26 cellular contexts compared by ENCODE assay signal in genomic region chr21:46141767-46142580, GRCh38. TPM values are rescaled to one million over a fixed set of nuclear protein-coding genes. Genes with fewer than 3 reads are reported as not detected.
DNase-seq lines count a peak whose midpoint lies in the region; ATAC-seq and TF ChIP-seq lines count a peak whose summit lies in the region.
"Had no signal": no experiment of that assay in that cellular context is flagged by ENCODE, and none has a peak within 500 bp of the region (broad histone marks: within the 10 kb centered on the region; RNA-seq: fewer than 3 reads in every experiment).

No MANE protein-coding gene starts in this region.

- no peak overlapping the region for H3K4me2 ChIP-seq in mesendoderm (ENCODE audit: low read length)
- H3K4me2 ChIP-seq: A549 had no signal

- H3K4me1 ChIP-seq in right atrium auricular region (peaks cover 0 to 6% of the 10 kb centered on the region in 2 donors), mesendoderm (ENCODE audit: control insufficient read depth, low read depth, low read length) (no peaks in the 10 kb centered on the region), tibial nerve (peaks cover 0 to 10% (median 0%) of the 10 kb centered on the region in 4 donors)
- H3K4me1 ChIP-seq: A549 had no signal

- ATAC-seq in Right ventricle myocardium superior (ENCODE audit: poor library complexity) (no peak), left cardiac atrium (no peak)
- ATAC-seq in stimulated activated effector memory CD8-positive, alpha-beta T cell treated with anti-CD3 and anti-CD28 coated beads, Interleukin-12 subunit alpha, Interleukin-12 subunit beta, amount 100 ng/mL, for 72 hours, result no peak
- ATAC-seq: A549; activated naive CD8-positive, alpha-beta T cell treated with anti-CD3 and anti-CD28 coated beads, Interleukin-2, amount 50 U/mL, for 24 hours; SK-N-SH treated with all-trans-retinoic acid at 6 μM for 48 hours had no signal

- H3K4me3 Mint-ChIP-seq in type B pancreatic cell, result peak overlapping the region; percentile 82
- no peak overlapping the region for H3K4me3 Mint-ChIP-seq in stimulated activated effector memory CD8-positive, alpha-beta T cell treated with anti-CD3 and anti-CD28 coated beads, Interleukin-12 subunit alpha, Interleukin-12 subunit beta, amount 100 ng/mL, for 72 hours
- H3K4me3 Mint-ChIP-seq: activated naive CD8-positive, alpha-beta T cell treated with anti-CD3 and anti-CD28 coated beads, Interleukin-2, amount 50 U/mL, for 24 hours; neural crest cell; T-helper 2 cell treated with Interferon-gamma antibody and Interleukin-4, amounts not matched to agents 5 μg/mL and 100 μg/mL, for 36 hours had no signal

- H2BK120ac ChIP-seq in mesendoderm (ENCODE audit: low read depth, low read length), result no peak overlapping the region

- no peak overlapping the region for H4K5ac ChIP-seq in mesendoderm (ENCODE audit: low read length)

- peaks cover 31% of the 10 kb centered on the region for H3K27me3 Mint-ChIP-seq in type B pancreatic cell

- H3K27me3 ChIP-seq in right atrium auricular region, result no peaks in the 10 kb centered on the region
- no peaks in the 10 kb centered on the region for H3K27me3 ChIP-seq in mesendoderm (ENCODE audit: insufficient read depth, low read length, poor library complexity)
- peaks cover 0 to 13% of the 10 kb centered on the region in 2 donors for H3K27me3 ChIP-seq in tibial nerve

- H2BK15ac ChIP-seq in mesendoderm (replicated peaks; ENCODE audit: low read depth), result no peak overlapping the region

- H3K9me3 ChIP-seq in right atrium auricular region, result no peaks in the 10 kb centered on the region
- H3K9me3 ChIP-seq in tibial nerve, result no peaks in the 10 kb centered on the region
- H3K9me3 ChIP-seq: A549, esophagus squamous epithelium had no signal

- H3K27ac ChIP-seq in right atrium auricular region (no peak overlapping the region), mesendoderm (ENCODE audit: low read depth, low read length) (no peak overlapping the region), tibial nerve (no peak overlapping the region)
- H3K27ac ChIP-seq: A549, coronary artery, esophagus squamous epithelium had no signal

- H3K36me3 ChIP-seq in right atrium auricular region, result no peaks in the 10 kb centered on the region
- H3K36me3 ChIP-seq in mesendoderm (ENCODE audit: control insufficient read depth, insufficient read depth, low read length), result no peaks in the 10 kb centered on the region
- H3K36me3 ChIP-seq in tibial nerve, result no peaks in the 10 kb centered on the region
- H3K36me3 ChIP-seq: esophagus squamous epithelium, HAP-1 had no signal

- H3K4me1 Mint-ChIP-seq in type B pancreatic cell (ENCODE audit: unreplicated experiment), result peaks cover 23% of the 10 kb centered on the region
- H3K4me1 Mint-ChIP-seq in stimulated activated effector memory CD8-positive, alpha-beta T cell treated with anti-CD3 and anti-CD28 coated beads, Interleukin-12 subunit alpha, Interleukin-12 subunit beta, amount 100 ng/mL, for 72 hours, result peaks cover 15% of the 10 kb centered on the region

- no peak overlapping the region for H3K23ac ChIP-seq in mesendoderm (ENCODE audit: low read length)

- H2BK5ac ChIP-seq in mesendoderm (ENCODE audit: low read length), result no peak overlapping the region

- peaks cover 6% of the 10 kb centered on the region for H3K36me3 Mint-ChIP-seq in type B pancreatic cell
- H3K36me3 Mint-ChIP-seq in stimulated activated effector memory CD8-positive, alpha-beta T cell treated with anti-CD3 and anti-CD28 coated beads, Interleukin-12 subunit alpha, Interleukin-12 subunit beta, amount 100 ng/mL, for 72 hours, result no peaks in the 10 kb centered on the region

- TF ChIP-seq EP300 in tibial nerve (IDR thresholded peaks at IDR 0.05), result no peak

- peak overlapping the region; percentile 29 for H3K9ac ChIP-seq in mesendoderm (ENCODE audit: low read length)

- H3K27ac Mint-ChIP-seq in type B pancreatic cell, result peak overlapping the region; percentile 62
- H3K27ac Mint-ChIP-seq in stimulated activated effector memory CD8-positive, alpha-beta T cell treated with anti-CD3 and anti-CD28 coated beads, Interleukin-12 subunit alpha, Interleukin-12 subunit beta, amount 100 ng/mL, for 72 hours, result no peak overlapping the region
- H3K27ac Mint-ChIP-seq: activated naive CD8-positive, alpha-beta T cell treated with anti-CD3 and anti-CD28 coated beads, Interleukin-2, amount 50 U/mL, for 24 hours; progenitor cell of endocrine pancreas; T-helper 2 cell treated with Interferon-gamma antibody and Interleukin-4, amounts not matched to agents 5 μg/mL and 100 μg/mL, for 36 hours had no signal

- no CpG with 5 or more reads among the region's 45 CpGs for WGBS in mesendoderm (ENCODE audit: extremely low coverage, insufficient coverage, low lambda C conversion rate)
- 70 to 82% methylated on average over 45 of the region's 45 CpGs for WGBS in tibial nerve, 2 donors

- DNase-seq in Right ventricle myocardium superior (peak; percentile 33), right atrium auricular region (ENCODE audit: low spot score) (no peak), left cardiac atrium (peak; percentile 24), mesendoderm (peak; percentile 27), type B pancreatic cell (ENCODE audit: extremely low spot score, unreplicated experiment) (no peak), tibial nerve (ENCODE audit: low spot score in 2 of 2) (no peak)
- no peak for DNase-seq in stimulated activated effector memory CD8-positive, alpha-beta T cell treated with anti-CD3 and anti-CD28 coated beads, Interleukin-12 subunit alpha, Interleukin-12 subunit beta, amount 100 ng/mL, for 72 hours (ENCODE audit: low spot score in 2 of 2)
- no peak for DNase-seq in stimulated activated CD4-positive, alpha-beta T cell treated with anti-CD3 and anti-CD28 coated beads, Interleukin-4, amount 100 ng/mL, for 1 hour
- DNase-seq: activated CD8-positive, alpha-beta memory T cell treated with anti-CD3 and anti-CD28 coated beads, Interleukin-2, amount 50 U/mL, for 48 hours; activated effector memory CD4-positive, alpha-beta T cell treated with Interleukin-2 at 50 U/mL for 16 hours; C1 segment of cervical spinal cord; esophagus squamous epithelium; NCI-H146; NCI-H2171; NCI-H526; RPMI8226; stimulated activated CD4-positive, alpha-beta T cell treated with anti-CD3 and anti-CD28 coated beads, Interleukin-4, amount 100 ng/mL, for 4 hours had no signal

- intact Hi-C loops in Right ventricle myocardium superior (cut with DNase I) (loop anchor here (10.0 kb wide), 1 partner anchor 113 kb away; no protein-coding TSS in a partner anchor), left cardiac atrium (cut with DNase I) (loop anchor here in 1 of 2 donors (5.0 to 10.0 kb wide), 2 partner anchors 80 to 113 kb away; no protein-coding TSS in a partner anchor)

- H3K9me3 Mint-ChIP-seq in type B pancreatic cell, result no peaks in the 10 kb centered on the region
- H3K9me3 Mint-ChIP-seq in stimulated activated effector memory CD8-positive, alpha-beta T cell treated with anti-CD3 and anti-CD28 coated beads, Interleukin-12 subunit alpha, Interleukin-12 subunit beta, amount 100 ng/mL, for 72 hours, result no peaks in the 10 kb centered on the region
- H3K9me3 Mint-ChIP-seq: activated naive CD8-positive, alpha-beta T cell treated with anti-CD3 and anti-CD28 coated beads, Interleukin-2, amount 50 U/mL, for 24 hours; neural crest cell; T-helper 2 cell treated with Interferon-gamma antibody and Interleukin-4, amounts not matched to agents 5 μg/mL and 100 μg/mL, for 36 hours had no signal

- H3K4me3 ChIP-seq in right atrium auricular region, result no peak overlapping the region
- H3K4me3 ChIP-seq in mesendoderm (ENCODE audit: low read length), result peak overlapping the region; percentile 15
- peak overlapping the region in 1 of 4 donors; percentile 10 for H3K4me3 ChIP-seq in tibial nerve
- H3K4me3 ChIP-seq: A549, coronary artery, esophagus squamous epithelium, HAP-1, K562 had no signal

- no peaks in the 10 kb centered on the region for H3K79me1 ChIP-seq in mesendoderm (ENCODE audit: low read length)

- no peak overlapping the region for H3K18ac ChIP-seq in mesendoderm (ENCODE audit: low read length)

- no peak overlapping the region for H3K4ac ChIP-seq in mesendoderm (ENCODE audit: low read depth, low read length)

- H4K8ac ChIP-seq in mesendoderm (ENCODE audit: low read depth, low read length), result no peak overlapping the region

- no peak for TF ChIP-seq POLR2A in tibial nerve (IDR thresholded peaks at IDR 0.05)

- no peaks in the 10 kb centered on the region for H3K79me2 ChIP-seq in mesendoderm (ENCODE audit: control insufficient read depth, insufficient read depth, low read length)

- no peak overlapping the region for H3K56ac ChIP-seq in mesendoderm (ENCODE audit: low read length)

- TF ChIP-seq CTCF in right atrium auricular region (IDR thresholded peaks at IDR 0.05), result no peak
- no peak for TF ChIP-seq CTCF in type B pancreatic cell (conservative IDR thresholded peaks at IDR 0.05)
- TF ChIP-seq CTCF in tibial nerve (IDR thresholded peaks at IDR 0.05), result no peak

- no peak overlapping the region for H2AK5ac ChIP-seq in mesendoderm (ENCODE audit: low read length)

RNA-seq across cellular contexts. Expression of gene FTCD, which starts 13.4 kb away (rescaled TPM):
- 1.9 TPM for total RNA-seq in Right ventricle myocardium superior
- under 1 TPM in 1 of 2 donors, not detected in 1; 0.24 TPM for total RNA-seq in right atrium auricular region
- total RNA-seq in left cardiac atrium, result 1 to 10 TPM in 1 of 2 donors, under 1 TPM in 1; 0.68 to 1.6 TPM
- 2.4 TPM for polyA plus RNA-seq in mesendoderm (2013, experiment 1 of 2)
- 2.9 TPM for polyA plus RNA-seq in mesendoderm (2013, experiment 2 of 2)
- 26.9 and 45.0 TPM in 2 replicates for total RNA-seq in type B pancreatic cell (ENCODE audit: low replicate concordance)
- total RNA-seq in tibial nerve, result 10 to 100 TPM in 1 of 4 donors, 1 to 10 TPM in 3; 2.2 to 21.2 (median 2.5) TPM
- total RNA-seq: esophagus squamous epithelium had no signal
- polyA plus RNA-seq: A549 had no signal

RNA-seq across cellular contexts. Expression of gene SPATC1L, which starts 42.3 kb away (rescaled TPM):
- total RNA-seq in Right ventricle myocardium superior (6.3 TPM), right atrium auricular region (10 to 100 TPM in 1 of 2 donors, 1 to 10 TPM in 1; 8.7 to 12.5 TPM), left cardiac atrium (10 to 100 TPM in 1 of 2 donors, 1 to 10 TPM in 1; 10.0 to 11.0 TPM), type B pancreatic cell (ENCODE audit: low replicate concordance) (18.5 and 24.7 TPM in 2 replicates), tibial nerve (10 to 100 TPM in 1 of 4 donors, 1 to 10 TPM in 3; 4.5 to 12.9 (median 8.0) TPM)
- 43.9 TPM for polyA plus RNA-seq in mesendoderm (2013, experiment 1 of 2)
- polyA plus RNA-seq in mesendoderm (2013, experiment 2 of 2), result 44.7 TPM

RNA-seq across cellular contexts. Expression of gene COL6A2, which starts 44.1 kb away (rescaled TPM):
- 191 TPM for total RNA-seq in Right ventricle myocardium superior
- 100 to 1,000 TPM; 249 to 252 TPM for total RNA-seq in right atrium auricular region
- 100 to 1,000 TPM; 330 to 350 TPM for total RNA-seq in left cardiac atrium
- 67.9 TPM for polyA plus RNA-seq in mesendoderm (2013, experiment 1 of 2)
- 67.5 TPM for polyA plus RNA-seq in mesendoderm (2013, experiment 2 of 2)
- total RNA-seq in type B pancreatic cell (ENCODE audit: low replicate concordance), result 23.8 and 114 TPM in 2 replicates
- total RNA-seq in tibial nerve, result 1,000 to 10,000 TPM in 1 of 4 donors, 100 to 1,000 TPM in 3; 470 to 1,210 (median 744) TPM

Comparison
In these comparisons a context has a peak if more than half of its experiments do, and no peak if none do; other contexts are left out.
1. DNase-seq: peak in Right ventricle myocardium superior (single experiment), left cardiac atrium (single experiment) and mesendoderm (single experiment); none in right atrium auricular region (single experiment), type B pancreatic cell (single experiment), stimulated activated effector memory CD8-positive, alpha-beta T cell treated with anti-CD3 and anti-CD28 coated beads, Interleukin-12 subunit alpha, Interleukin-12 subunit beta, amount 100 ng/mL, for 72 hours (0 of 2), tibial nerve (0 of 2) and stimulated activated CD4-positive, alpha-beta T cell treated with anti-CD3 and anti-CD28 coated beads, Interleukin-4, amount 100 ng/mL, for 1 hour (single experiment).